ENCODE assay signal across 8 cellular contexts in the genomic region with DNA sequence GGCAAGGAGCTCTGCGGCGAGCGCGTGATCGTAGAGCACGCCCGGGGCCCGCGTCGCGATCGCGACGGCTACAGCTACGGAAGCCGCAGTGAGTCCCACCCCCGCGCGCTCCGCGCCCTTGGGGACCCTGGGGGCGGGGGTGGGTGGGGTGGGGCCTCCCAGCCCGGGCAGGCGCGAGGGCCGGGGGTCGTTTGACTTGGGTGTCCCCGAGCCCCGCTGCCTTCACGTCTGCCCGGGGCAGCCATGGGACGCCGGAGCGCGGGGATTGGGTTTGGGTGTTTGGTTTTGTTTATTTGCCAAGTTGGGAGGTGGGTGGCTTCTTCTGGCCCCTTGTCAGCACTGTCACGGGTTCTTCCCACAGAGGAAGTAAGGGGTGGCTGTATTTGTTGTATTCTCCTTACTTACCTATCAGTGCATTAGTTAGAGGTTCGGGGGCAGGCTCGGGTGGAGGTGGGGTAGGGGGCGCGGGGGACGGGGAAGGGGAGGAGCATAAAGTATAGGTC. TPM values are rescaled to one million over a fixed set of nuclear protein-coding genes. Genes with fewer than 3 reads are reported as not detected.
A peak's percentile ranks its signal among the peaks of the same experiment; 100 is the strongest.
DNase-seq lines count a peak whose midpoint lies in the region; ATAC-seq and TF ChIP-seq lines count a peak whose summit lies in the region.

No MANE protein-coding gene starts in this region.

- intact Hi-C loops in CD8-positive, alpha-beta T cell (cut with DNase I, micrococcal nuclease) = loop anchor here (1.0 to 10.0 kb wide), 8 partner anchors 56 to 1841 kb away; a partner anchor contains a TSS

- H3K27ac ChIP-seq in CD8-positive, alpha-beta T cell (ENCODE audit: low read depth, low read length) = peak overlapping the region; percentile 98
- H3K27ac ChIP-seq in HEK293 (ENCODE audit: extremely low read depth, low read depth, low read length) = peak overlapping the region; percentile 99

- no peaks in the 10 kb centered on the region for H3K27me3 ChIP-seq in CD8-positive, alpha-beta T cell (ENCODE audit: insufficient read depth, low read length)

- peaks cover 52% of the 10 kb centered on the region for H3K36me3 Mint-ChIP-seq in CD8-positive, alpha-beta T cell
- H3K36me3 Mint-ChIP-seq in activated CD8-positive, alpha-beta T cell treated with anti-CD3 and anti-CD28 coated beads, Interleukin-2, amount 10 ng/mL, durations not matched to agents 7 days and 5 days (ENCODE audit: low read depth) = peaks cover 41% of the 10 kb centered on the region

- TF ChIP-seq CTCF in CD8-positive, alpha-beta T cell (IDR thresholded peaks at IDR 0.05) = no peak
- TF ChIP-seq CTCF in HEK293 (tag by site-specific recombination; IDR thresholded peaks at IDR 0.05) = no peak

- peaks cover 16% of the 10 kb centered on the region for H3K4me1 ChIP-seq in CD8-positive, alpha-beta T cell (ENCODE audit: insufficient read depth, low read length)
- no peaks in the 10 kb centered on the region for H3K4me1 ChIP-seq in HEK293 (ENCODE audit: control insufficient read depth, insufficient read depth, low read length)

- ATAC-seq in CD8-positive, alpha-beta T cell = peak; percentile 8
- no peak for ATAC-seq in activated CD8-positive, alpha-beta T cell treated with anti-CD3 and anti-CD28 coated beads, Interleukin-2, amount 10 ng/mL, durations not matched to agents 7 days and 5 days
- ATAC-seq in stimulated activated naive CD8-positive, alpha-beta T cell treated with anti-CD3 and anti-CD28 coated beads, Interleukin-15, amount 100 ng/mL, for 72 hours = peak; percentile 11

- H3K27ac Mint-ChIP-seq in CD8-positive, alpha-beta T cell = peak overlapping the region; percentile 98
- H3K27ac Mint-ChIP-seq in activated CD8-positive, alpha-beta T cell treated with anti-CD3 and anti-CD28 coated beads, Interleukin-2, amount 10 ng/mL, durations not matched to agents 7 days and 5 days = peak overlapping the region; percentile 99
- H3K27ac Mint-ChIP-seq in stimulated activated naive CD8-positive, alpha-beta T cell treated with anti-CD3 and anti-CD28 coated beads, Interleukin-15, amount 100 ng/mL, for 72 hours = peak overlapping the region; percentile 99 to 100

- peak overlapping the region; percentile 92 for H3K4me3 Mint-ChIP-seq in CD8-positive, alpha-beta T cell
- peak overlapping the region; percentile 92 for H3K4me3 Mint-ChIP-seq in activated CD8-positive, alpha-beta T cell treated with anti-CD3 and anti-CD28 coated beads, Interleukin-2, amount 10 ng/mL, durations not matched to agents 7 days and 5 days
- peak overlapping the region; percentile 79 to 92 for H3K4me3 Mint-ChIP-seq in stimulated activated naive CD8-positive, alpha-beta T cell treated with anti-CD3 and anti-CD28 coated beads, Interleukin-15, amount 100 ng/mL, for 72 hours

- H3K36me3 ChIP-seq in CD8-positive, alpha-beta T cell (ENCODE audit: insufficient read depth, low read length) = peaks cover 30% of the 10 kb centered on the region
- H3K36me3 ChIP-seq in HEK293 (ENCODE audit: control insufficient read depth in 2 of 2, insufficient read depth in 1 of 2, low read length in 2 of 2) = peaks cover 34 to 47% of the 10 kb centered on the region in 2 experiments; a peak in 2 of 3 replicates

- peak overlapping the region; percentile 97 for H3K4me3 ChIP-seq in CD8-positive, alpha-beta T cell (ENCODE audit: low read depth, low read length)
- H3K4me3 ChIP-seq in HEK293 (ENCODE audit: low read depth, low read length) = peak overlapping the region; percentile 91
- H3K4me3 ChIP-seq in iPS-18c (ENCODE audit: insufficient read depth, low read depth, low read length) = peak overlapping the region; percentile 95

- peaks cover 48% of the 10 kb centered on the region for H3K4me1 Mint-ChIP-seq in CD8-positive, alpha-beta T cell (ENCODE audit: low read depth)
- H3K4me1 Mint-ChIP-seq in activated CD8-positive, alpha-beta T cell treated with anti-CD3 and anti-CD28 coated beads, Interleukin-2, amount 10 ng/mL, durations not matched to agents 7 days and 5 days (ENCODE audit: low read depth) = peaks cover 37% of the 10 kb centered on the region
- peaks cover 44% of the 10 kb centered on the region for H3K4me1 Mint-ChIP-seq in stimulated activated naive CD8-positive, alpha-beta T cell treated with anti-CD3 and anti-CD28 coated beads, Interleukin-15, amount 100 ng/mL, for 72 hours

- H3K9me3 Mint-ChIP-seq in CD8-positive, alpha-beta T cell = no peaks in the 10 kb centered on the region
- no peaks in the 10 kb centered on the region for H3K9me3 Mint-ChIP-seq in activated CD8-positive, alpha-beta T cell treated with anti-CD3 and anti-CD28 coated beads, Interleukin-2, amount 10 ng/mL, durations not matched to agents 7 days and 5 days (ENCODE audit: insufficient read depth)
- no peaks in the 10 kb centered on the region for H3K9me3 Mint-ChIP-seq in stimulated activated naive CD8-positive, alpha-beta T cell treated with anti-CD3 and anti-CD28 coated beads, Interleukin-15, amount 100 ng/mL, for 72 hours

- POLR2A ChIA-PET in CD8-positive, alpha-beta T cell (lab: Charles Lee) = interaction anchor here (0.9 to 1.1 kb wide), 4 partner anchors 8 to 13 kb away, joined by 3 to 6 read pairs (median 4); no protein-coding TSS in a partner anchor
- POLR2A ChIA-PET in HEK293 (lab: Yijun Ruan, JAX) = interaction anchor here (0.6 to 2.9 kb wide), 13 partner anchors 8 to 775 kb away, joined by 3 to 36 read pairs (median 6); a partner anchor contains a TSS
- POLR2A ChIA-PET in activated CD8-positive, alpha-beta T cell treated with anti-CD3 and anti-CD28 coated beads, Interleukin-2, amount 10 ng/mL, durations not matched to agents 7 days and 5 days (lab: Charles Lee) = interaction anchor here (0.6 to 3.1 kb wide), 17 partner anchors 8 to 1193 kb away, joined by 3 to 28 read pairs (median 5); a partner anchor contains a TSS

- peaks cover 5% of the 10 kb centered on the region for H3K27me3 Mint-ChIP-seq in CD8-positive, alpha-beta T cell (ENCODE audit: low read depth)
- peaks cover 8% of the 10 kb centered on the region for H3K27me3 Mint-ChIP-seq in activated CD8-positive, alpha-beta T cell treated with anti-CD3 and anti-CD28 coated beads, Interleukin-2, amount 10 ng/mL, durations not matched to agents 7 days and 5 days (ENCODE audit: low read depth)
- peaks cover 15% of the 10 kb centered on the region for H3K27me3 Mint-ChIP-seq in stimulated activated naive CD8-positive, alpha-beta T cell treated with anti-CD3 and anti-CD28 coated beads, Interleukin-15, amount 100 ng/mL, for 72 hours

- CTCF ChIA-PET in CD8-positive, alpha-beta T cell (lab: Charles Lee) = no interaction called here
- CTCF ChIA-PET in HEK293 (lab: Yijun Ruan, JAX) = no interaction called here
- CTCF ChIA-PET in activated CD8-positive, alpha-beta T cell treated with anti-CD3 and anti-CD28 coated beads, Interleukin-2, amount 10 ng/mL, durations not matched to agents 7 days and 5 days (lab: Charles Lee) = interaction anchor here (1.1 to 2.3 kb wide), 2 partner anchors 9 to 80 kb away, joined by 3 to 20 read pairs; no protein-coding TSS in a partner anchor

- peak in 1 of 7 experiments; percentile 49 for DNase-seq in CD8-positive, alpha-beta T cell
- DNase-seq in activated CD8-positive, alpha-beta T cell treated with anti-CD3 and anti-CD28 coated beads, Interleukin-2, amount 10 ng/mL, durations not matched to agents 7 days and 5 days = no peak
- peak in 1 of 2 donors; percentile 70 for DNase-seq in stimulated activated naive CD8-positive, alpha-beta T cell treated with anti-CD3 and anti-CD28 coated beads, Interleukin-15, amount 100 ng/mL, for 72 hours
- DNase-seq in NCI-H526 treated with DMSO at 0.1 percent for 48 hours (lab: John Stamatoyannopoulos, UW) = no peak
- no peak for DNase-seq in NK-92 treated with Interleukin-12 subunit alpha and Interleukin-12 subunit beta, amount 100 ng/mL, for 24 hours (lab: John Stamatoyannopoulos, UW)
- DNase-seq in NCI-H510A treated with DMSO at 0.1 percent for 48 hours (lab: John Stamatoyannopoulos, UW) = no peak

- H3K9me3 ChIP-seq in CD8-positive, alpha-beta T cell (ENCODE audit: low read length) = no peaks in the 10 kb centered on the region
- H3K9me3 ChIP-seq in HEK293 (ENCODE audit: control insufficient read depth, insufficient read depth, low read depth, low read length) = no peaks in the 10 kb centered on the region
- no peaks in the 10 kb centered on the region for H3K9me3 ChIP-seq in iPS-18c (ENCODE audit: control insufficient read depth, insufficient read depth, low read length)

TF ChIP-seq in HEK293, 187 proteins besides CTCF, POLR2A, EP300 and RAD21:
- TF ChIP-seq, protein P1, sequence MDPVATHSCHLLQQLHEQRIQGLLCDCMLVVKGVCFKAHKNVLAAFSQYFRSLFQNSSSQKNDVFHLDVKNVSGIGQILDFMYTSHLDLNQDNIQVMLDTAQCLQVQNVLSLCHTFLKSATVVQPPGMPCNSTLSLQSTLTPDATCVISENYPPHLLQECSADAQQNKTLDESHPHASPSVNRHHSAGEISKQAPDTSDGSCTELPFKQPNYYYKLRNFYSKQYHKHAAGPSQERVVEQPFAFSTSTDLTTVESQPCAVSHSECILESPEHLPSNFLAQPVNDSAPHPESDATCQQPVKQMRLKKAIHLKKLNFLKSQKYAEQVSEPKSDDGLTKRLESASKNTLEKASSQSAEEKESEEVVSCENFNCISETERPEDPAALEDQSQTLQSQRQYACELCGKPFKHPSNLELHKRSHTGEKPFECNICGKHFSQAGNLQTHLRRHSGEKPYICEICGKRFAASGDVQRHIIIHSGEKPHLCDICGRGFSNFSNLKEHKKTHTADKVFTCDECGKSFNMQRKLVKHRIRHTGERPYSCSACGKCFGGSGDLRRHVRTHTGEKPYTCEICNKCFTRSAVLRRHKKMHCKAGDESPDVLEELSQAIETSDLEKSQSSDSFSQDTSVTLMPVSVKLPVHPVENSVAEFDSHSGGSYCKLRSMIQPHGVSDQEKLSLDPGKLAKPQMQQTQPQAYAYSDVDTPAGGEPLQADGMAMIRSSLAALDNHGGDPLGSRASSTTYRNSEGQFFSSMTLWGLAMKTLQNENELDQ (tag by site-specific recombination; IDR thresholded peaks at IDR 0.05; ENCODE audit: low read depth) = no peak
- TF ChIP-seq SP2 (tag by site-specific recombination; IDR thresholded peaks at IDR 0.05) (peak; percentile 50), ZFHX2 (tag by site-specific recombination; conservative IDR thresholded peaks at IDR 0.05) (peak; percentile 62), KLF9 (tag by site-specific recombination; IDR thresholded peaks at IDR 0.05; ENCODE audit: low read depth) (no peak)
TF ChIP-seq in HEK293: peak in this region for 2.

RNA-seq across cellular contexts. Expression of a gene that starts 0.8 kb away (rescaled TPM):
- total RNA-seq in CD8-positive, alpha-beta T cell = 100 to 1,000 TPM; 361 to 363 TPM
- 100 to 1,000 TPM; 141 to 142 TPM for total RNA-seq in activated CD8-positive, alpha-beta T cell treated with anti-CD3 and anti-CD28 coated beads, Interleukin-2, amount 10 ng/mL, durations not matched to agents 7 days and 5 days

RNA-seq across cellular contexts. Expression of a gene that starts 49.0 kb away (rescaled TPM):
- total RNA-seq in CD8-positive, alpha-beta T cell = 10 to 100 TPM; 11.8 to 12.8 TPM
- total RNA-seq in activated CD8-positive, alpha-beta T cell treated with anti-CD3 and anti-CD28 coated beads, Interleukin-2, amount 10 ng/mL, durations not matched to agents 7 days and 5 days = 1 to 10 TPM; 5.6 to 6.7 TPM
